Comparison of ENCODE assay signal across 20 cellular contexts in the genomic region with DNA sequence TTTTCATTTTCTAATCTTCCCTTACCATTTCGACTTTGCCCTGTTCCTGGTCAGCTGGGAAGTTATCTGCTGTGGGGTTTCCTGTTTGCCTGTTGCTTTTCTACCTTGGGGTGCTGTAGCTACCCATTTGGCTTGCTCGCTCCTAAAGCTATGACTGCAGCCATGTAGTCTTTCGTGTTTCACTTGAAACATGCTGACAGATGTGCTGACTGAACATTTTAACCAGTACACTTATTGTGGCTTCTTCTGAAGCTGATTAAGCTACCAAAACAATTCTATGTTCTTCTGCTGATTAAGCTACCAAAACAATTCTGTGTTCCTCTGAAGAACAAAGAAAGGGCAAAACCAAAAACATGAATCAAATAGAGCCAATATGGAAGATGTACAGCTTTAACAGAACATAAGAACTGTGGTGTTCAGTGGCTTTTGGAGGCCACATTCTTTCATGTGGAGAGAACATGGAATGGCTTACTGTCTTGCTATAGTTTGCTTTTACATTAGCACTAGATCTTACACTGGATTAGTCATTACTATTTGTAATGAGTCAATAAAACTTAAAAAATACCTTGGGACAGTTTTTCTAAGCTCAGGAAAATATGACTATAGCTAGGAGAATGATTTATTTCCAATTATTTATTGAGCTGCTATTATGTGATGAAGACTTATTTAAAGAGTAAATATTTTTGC.
A peak's percentile ranks its signal among the peaks of the same experiment; 100 is the strongest.
DNase-seq lines count a peak whose midpoint lies in the region; TF ChIP-seq lines count a peak whose summit lies in the region.
"Had no signal": no experiment of that assay in that cellular context is flagged by ENCODE, and none has a peak within 500 bp of the region (broad histone marks: within the 10 kb centered on the region; RNA-seq: fewer than 3 reads in every experiment).

No MANE protein-coding gene starts in this region.

- H3K4me1 Mint-ChIP-seq in HFFc6 (ENCODE audit: low read depth) = peaks cover 76% of the 10 kb centered on the region
- H3K4me1 Mint-ChIP-seq: activated CD4-positive, alpha-beta T cell treated with anti-CD3 and anti-CD28 coated beads, Interleukin-2, amount 10 ng/mL, durations not matched to agents 24 days and 14 days had no signal

- H3K27ac Mint-ChIP-seq in HFFc6 = peak overlapping the region; percentile 57
- H3K27ac Mint-ChIP-seq: activated CD4-positive, alpha-beta T cell treated with anti-CD3 and anti-CD28 coated beads, Interleukin-2, amount 10 ng/mL, durations not matched to agents 24 days and 14 days had no signal

- H3K36me3 ChIP-seq in SK-N-MC (ENCODE audit: insufficient read depth, low read length) = no peaks in the 10 kb centered on the region
- H3K36me3 ChIP-seq: BLaER1, Peyer's patch had no signal

- no peaks in the 10 kb centered on the region for H3K27me3 Mint-ChIP-seq in HFFc6 (ENCODE audit: insufficient read depth)

- peak overlapping the region; percentile 55 for H3K27ac ChIP-seq in SK-N-MC
- peak overlapping the region in 12 of 21 experiments; percentile 4 to 73 (median 40) for H3K27ac ChIP-seq in skin epidermis
- H3K27ac ChIP-seq: BLaER1, parathyroid adenoma, testis had no signal

- no peak overlapping the region for H3K4me3 Mint-ChIP-seq in HFFc6
- H3K4me3 Mint-ChIP-seq: activated CD4-positive, alpha-beta T cell treated with anti-CD3 and anti-CD28 coated beads, Interleukin-2, amount 10 ng/mL, durations not matched to agents 24 days and 14 days had no signal

- peaks cover 5% of the 10 kb centered on the region; the same call in 1 of the 2 replicates for H3K9me3 Mint-ChIP-seq in HFFc6
- H3K9me3 Mint-ChIP-seq: activated CD4-positive, alpha-beta T cell treated with anti-CD3 and anti-CD28 coated beads, Interleukin-2, amount 10 ng/mL, durations not matched to agents 24 days and 14 days had no signal

- H3K9ac ChIP-seq in SK-N-MC (ENCODE audit: insufficient read length) = no peak overlapping the region
- H3K9ac ChIP-seq: BLaER1, parathyroid adenoma had no signal

- H3K36me3 Mint-ChIP-seq in HFFc6 (ENCODE audit: low read depth) = peaks cover 12% of the 10 kb centered on the region

- DNase-seq in HFFc6 = no peak
- DNase-seq in SK-N-MC (ENCODE audit: low read depth, low spot score) = no peak
- peak; percentile 54 for DNase-seq in fibroblast of mammary gland (ENCODE audit: low read depth)
- no peak for DNase-seq in kidney glomerular epithelial cell (lab: John Stamatoyannopoulos, UW)
- no peak for DNase-seq in NOMO-1 treated with DMSO at 0.1 percent for 48 hours (lab: John Stamatoyannopoulos, UW; ENCODE audit: unreplicated experiment)
- no peak for DNase-seq in KBM-7
- DNase-seq: activated CD4-positive, alpha-beta T cell treated with anti-CD3 and anti-CD28 coated beads, Interleukin-2, amount 10 ng/mL, durations not matched to agents 24 days and 14 days; activated CD8-positive, alpha-beta memory T cell treated with anti-CD3 and anti-CD28 coated beads, Interleukin-2, amount 50 U/mL, for 4 hours; anterior cingulate cortex; GF-D8; KG1; NCI-H1092 treated with DMSO at 0.1 percent for 48 hours; NCI-H69; Peyer's patch; stimulated activated CD4-positive, alpha-beta T cell treated with anti-CD3 and anti-CD28 coated beads, Interleukin-12 subunit alpha, Interleukin-12 subunit beta, amount 100 ng/mL, for 4 hours; SW 1271; testis had no signal

- H3K9me3 ChIP-seq in SK-N-MC (ENCODE audit: low read depth, low read length) = peaks cover 8% of the 10 kb centered on the region; the same call in 1 of the 2 replicates
- H3K9me3 ChIP-seq: BLaER1, Peyer's patch, testis had no signal

- TF ChIP-seq CTCF in HFFc6 (IDR thresholded peaks at IDR 0.05) (no peak), fibroblast of mammary gland (conservative IDR thresholded peaks at IDR 0.05; ENCODE audit: control insufficient read depth, insufficient read depth, low read depth, low read length) (no peak)

- in situ Hi-C loops in KBM-7 (cut with MboI; ENCODE audit: low pct_unique_long_range_greater_than_20kb, low sequenced_read_pairs) = no loop called here

- H3K4me3 ChIP-seq in SK-N-MC = peak overlapping the region; percentile 28
- no peak overlapping the region for H3K4me3 ChIP-seq in fibroblast of mammary gland (ENCODE audit: control insufficient read depth, low read depth, low read length)
- no peak overlapping the region for H3K4me3 ChIP-seq in skin epidermis
- H3K4me3 ChIP-seq: BLaER1, Peyer's patch, testis had no signal
